25 cellular contexts compared by ENCODE assay signal in the genomic region with DNA sequence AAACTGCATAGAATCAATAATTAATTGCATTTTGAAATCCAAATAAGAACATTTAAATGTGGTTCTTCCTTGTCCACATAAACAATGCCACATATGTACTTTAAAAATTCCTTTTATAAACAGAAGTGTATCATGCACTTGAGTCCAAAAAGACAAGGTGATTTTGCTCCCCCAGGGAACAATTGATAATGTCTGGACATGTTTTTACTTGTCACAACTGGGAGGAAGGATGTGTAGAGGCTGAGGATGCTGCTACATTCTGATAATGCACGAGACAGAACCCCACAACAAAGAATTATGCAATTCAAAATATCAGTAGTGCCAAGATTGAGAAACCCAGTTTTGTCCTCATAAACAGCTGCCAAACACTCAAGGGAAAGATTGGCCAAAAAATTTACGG.
"Had no signal": no experiment of that assay in that cellular context is flagged by ENCODE, and none has a peak within 500 bp of the region (broad histone marks: within the 10 kb centered on the region; RNA-seq: fewer than 3 reads in every experiment).

No MANE protein-coding gene starts in this region.

- H3K27ac ChIP-seq: heart right ventricle, left lung, lower lobe of right lung, parathyroid adenoma, right atrium auricular region, upper lobe of left lung, vagina had no signal

- FAIRE-seq: endothelial cell of umbilical vein had no signal

- H3K27me3 ChIP-seq: heart right ventricle, left lung, right atrium auricular region, upper lobe of left lung, vagina had no signal

- H3K9me3 ChIP-seq: left lung, lower lobe of right lung, right atrium auricular region, upper lobe of left lung, vagina had no signal

- H3K36me3 ChIP-seq: heart right ventricle, left lung, lower lobe of right lung, right atrium auricular region, upper lobe of left lung, vagina had no signal

- DNase-seq: activated B cell treated with CpG ODN at 0.5 μM for 24 hours; activated CD8-positive, alpha-beta memory T cell treated with anti-CD3 and anti-CD28 coated beads, Interleukin-2, amount 10 ng/mL, durations not matched to agents 7 days and 5 days; activated CD8-positive, alpha-beta T cell treated with anti-CD3 and anti-CD28 coated beads, Interleukin-2, amount 10 ng/mL, durations not matched to agents 7 days and 5 days; activated naive CD4-positive, alpha-beta T cell; activated T-cell treated with anti-CD3 and anti-CD28 coated beads, Interleukin-2, amount 50 U/mL, for 48 hours; cortex of kidney; foreskin melanocyte; heart right ventricle; kidney glomerular epithelial cell; left lung; lower lobe of right lung; mesenchymal stem cell; naive thymus-derived CD8-positive, alpha-beta T cell; occipital lobe; stimulated activated CD4-positive, alpha-beta T cell treated with anti-CD3 and anti-CD28 coated beads, Interleukin-1b, Interleukin-23, amount 100 ng/mL, for 48 hours; stimulated activated CD4-positive, alpha-beta T cell treated with anti-CD3 and anti-CD28 coated beads, Interleukin-4, amount 100 ng/mL, for 4 hours; stimulated activated CD8-positive, alpha-beta memory T cell treated with anti-CD3 and anti-CD28 coated beads, Interleukin-4, amount 100 ng/mL, for 48 hours; stimulated activated naive CD8-positive, alpha-beta T cell treated with anti-CD3 and anti-CD28 coated beads, Interleukin-15, amount 100 ng/mL, for 72 hours; substantia nigra; upper lobe of left lung had no signal

- H3K4me3 ChIP-seq: heart right ventricle, left lung, lower lobe of right lung, right atrium auricular region, smooth muscle cell, upper lobe of left lung, vagina had no signal

- H3K4me1 ChIP-seq: heart right ventricle, left lung, lower lobe of right lung, parathyroid adenoma, right atrium auricular region, upper lobe of left lung, vagina had no signal
